Comparison of ENCODE assay signal across 8 cellular contexts in genomic region chr6:116253505-116254296, GRCh38. TPM values are rescaled to one million over a fixed set of nuclear protein-coding genes. Genes with fewer than 3 reads are reported as not detected.
DNase-seq lines count a peak whose midpoint lies in the region; ATAC-seq and TF ChIP-seq lines count a peak whose summit lies in the region.

TSPYL4 (minus strand) TSS chr6:116254075; CDS start chr6:116254008, 67 bp downstream.

- H3K36me3 Mint-ChIP-seq in natural killer cell treated with Interleukin-12 subunit alpha and Interleukin-12 subunit beta and Interleukin-15 and Interleukin-18, amount 100 ng/mL, for 72 hours, result no peaks in the 10 kb centered on the region

- H3K9me3 ChIP-seq in ES-I3 (ENCODE audit: control insufficient read depth, insufficient read depth, low read length) (no peaks in the 10 kb centered on the region), HAP-1 (no peaks in the 10 kb centered on the region; the same call in 1 of the 2 replicates), MG63 (no peaks in the 10 kb centered on the region)

- H3K36me3 ChIP-seq in ES-I3 (ENCODE audit: insufficient read depth, low read length), result no peaks in the 10 kb centered on the region
- H3K36me3 ChIP-seq in HAP-1 (replicated peaks), result no peaks in the 10 kb centered on the region
- H3K36me3 ChIP-seq in MG63, result peaks cover 9% of the 10 kb centered on the region

- ATAC-seq in natural killer cell treated with Interleukin-12 subunit alpha and Interleukin-12 subunit beta and Interleukin-15 and Interleukin-18, amount 100 ng/mL, for 72 hours, result peak; percentile 100

- no peaks in the 10 kb centered on the region for H3K9me3 Mint-ChIP-seq in natural killer cell treated with Interleukin-12 subunit alpha and Interleukin-12 subunit beta and Interleukin-15 and Interleukin-18, amount 100 ng/mL, for 72 hours

- peak within 1 kb of the TSS; percentile 68 for H3K9ac ChIP-seq in ES-I3 (ENCODE audit: low read depth, low read length)

- peaks cover 25% of the 10 kb centered on the region for H3K4me1 ChIP-seq in ES-I3 (ENCODE audit: insufficient read depth, low read length)
- H3K4me1 ChIP-seq in HAP-1, result peaks cover 40% of the 10 kb centered on the region

- DNase-seq in HAP-1 (ENCODE audit: low spot score in 2 of 2) (peak; percentile 94 to 95), MG63 (peak; percentile 90), fibroblast of the conjunctiva (ENCODE audit: low read depth) (peak; percentile 94)
- DNase-seq in activated T-helper 9 cell treated with anti-CD3 and anti-CD28 coated beads, Interleukin-2, amount 50 U/mL, for 16 hours (ENCODE audit: low read depth), result peak; percentile 84
- peak; percentile 91 for DNase-seq in natural killer cell treated with Interleukin-12 subunit alpha and Interleukin-12 subunit beta and Interleukin-15 and Interleukin-18, amount 100 ng/mL, for 72 hours (ENCODE audit: low spot score)
- peak; percentile 87 for DNase-seq in stimulated activated naive CD4-positive, alpha-beta T cell treated with Interleukin-2 at 50 U/mL for 16 hours (lab: John Stamatoyannopoulos, UW)

- TF ChIP-seq POLR2A in Raji (IDR thresholded peaks at IDR 0.05; ENCODE audit: insufficient read depth, low read depth, low read length), result peak; percentile 78

- in situ Hi-C loops in HAP-1 (cut with MboI; ENCODE audit: low sequenced_read_pairs), result no loop called here

- no peak within 1 kb of the TSS for H3K27ac Mint-ChIP-seq in natural killer cell treated with Interleukin-12 subunit alpha and Interleukin-12 subunit beta and Interleukin-15 and Interleukin-18, amount 100 ng/mL, for 72 hours

- H3K4me3 ChIP-seq in HAP-1 (peak within 1 kb of the TSS; percentile 66), MG63 (peak within 1 kb of the TSS; percentile 87)

- H3K4me1 Mint-ChIP-seq in natural killer cell treated with Interleukin-12 subunit alpha and Interleukin-12 subunit beta and Interleukin-15 and Interleukin-18, amount 100 ng/mL, for 72 hours (ENCODE audit: low read depth in 2 of 2), result peaks cover 2 to 21% of the 10 kb centered on the region in 2 donors

- H3K27me3 Mint-ChIP-seq in natural killer cell treated with Interleukin-12 subunit alpha and Interleukin-12 subunit beta and Interleukin-15 and Interleukin-18, amount 100 ng/mL, for 72 hours, result no peaks in the 10 kb centered on the region

- H3K27me3 ChIP-seq in HAP-1 (ENCODE audit: low read depth) (no peaks in the 10 kb centered on the region), MG63 (no peaks in the 10 kb centered on the region)

- H3K4me3 Mint-ChIP-seq in natural killer cell treated with Interleukin-12 subunit alpha and Interleukin-12 subunit beta and Interleukin-15 and Interleukin-18, amount 100 ng/mL, for 72 hours, result no peak within 1 kb of the TSS

RNA-seq across cellular contexts. Expression of gene TSPYL4, which starts in this region (rescaled TPM):
- 6.6 and 6.8 TPM in 2 replicates for total RNA-seq in MG63 (2014; rRNA removed; shearing (Covaris generic); ENCODE audit: low replicate concordance)
- total RNA-seq in natural killer cell treated with Interleukin-12 subunit alpha and Interleukin-12 subunit beta and Interleukin-15 and Interleukin-18, amount 100 ng/mL, for 72 hours, result 10 to 100 TPM; 14.3 to 16.6 TPM

Comparison
In these comparisons a context has a peak if more than half of its experiments do, and no peak if none do; other contexts are left out.
1. Peak in every context shown above with its lines: DNase-seq, ATAC-seq and H3K4me3 ChIP-seq.